In genomic region chr4:38381788-38382187, GRCh38 we compare ENCODE assay signal across 23 cellular contexts.
DNase-seq lines count a peak whose midpoint lies in the region; ATAC-seq, FAIRE-seq and TF ChIP-seq lines count a peak whose summit lies in the region.
"Had no signal": no experiment of that assay in that cellular context is flagged by ENCODE, and none has a peak within 500 bp of the region (broad histone marks: within the 10 kb centered on the region; RNA-seq: fewer than 3 reads in every experiment).

No MANE protein-coding gene starts in this region.

- TF ChIP-seq CTCF in Caco-2 (IDR thresholded peaks at IDR 0.05; ENCODE audit: insufficient read depth in 1 of 2, low read depth in 1 of 2, low read length in 1 of 2, severe bottlenecking in 1 of 2, unreplicated experiment in 1 of 2), result no peak

- H3K4me1 ChIP-seq in Caco-2, result peaks cover 14% of the 10 kb centered on the region
- H3K4me1 ChIP-seq in small intestine (ENCODE audit: control insufficient read depth in 2 of 2, insufficient read depth in 1 of 2, low read depth in 1 of 2, low read length in 1 of 2), result peaks cover 5 to 15% of the 10 kb centered on the region in 2 donors
- H3K4me1 ChIP-seq: prostate gland had no signal

- WGBS in small intestine, 3 donors, result 69 to 95% (median 86%) methylated on average over 6 of the region's 6 CpGs

- intact Hi-C loops in left cardiac atrium (cut with DNase I), result no loop called here
- intact Hi-C loops in sciatic nerve (cut with DNase I), result no loop called here
- intact Hi-C loops in Caco-2 (cut with micrococcal nuclease; ENCODE audit: unreplicated experiment), result no loop called here

- H3K36me3 ChIP-seq in Caco-2 (ENCODE audit: control insufficient read depth, insufficient read depth, low read length) (no peaks in the 10 kb centered on the region), small intestine (ENCODE audit: control insufficient read depth in 2 of 2, insufficient read depth in 2 of 2, low read length in 2 of 2) (no peaks in the 10 kb centered on the region)
- H3K36me3 ChIP-seq: prostate gland, suprapubic skin, uterus had no signal

- H3K9me3 Mint-ChIP-seq in Caco-2 (ENCODE audit: unreplicated experiment), result peaks cover 23% of the 10 kb centered on the region
- H3K9me3 Mint-ChIP-seq: activated B cell treated with CpG ODN at 0.5 μM for 24 hours; activated naive CD4-positive, alpha-beta T cell treated with anti-CD3 and anti-CD28 coated beads, Interleukin-2, amount 50 U/mL, for 24 hours; activated T-helper 1 cell treated with anti-CD3 and anti-CD28 coated beads, Interleukin-12 subunit alpha, Interleukin-12 subunit beta, Interleukin-2, Interleukin-4 antibody, amounts not matched to agents 30 ng/mL and 10 ng/mL and 1 ng/mL, durations not matched to agents 14 hours and 24 hours and 36 hours had no signal

- peak; percentile 37 to 83 for ATAC-seq in left cardiac atrium
- peak; percentile 52 for ATAC-seq in sciatic nerve
- ATAC-seq in GM19467 (IDR thresholded peaks at IDR 0.05; ENCODE audit: unreplicated experiment), result no peak
- ATAC-seq: body of pancreas had no signal

- POLR2A ChIA-PET in Caco-2 (lab: Charles Lee), result no interaction called here

- BruUV-seq in Caco-2 (replicated peaks; lab: Mats Ljungman, UMichigan), result no TSS peak

- peaks cover 7% of the 10 kb centered on the region for H3K4me1 Mint-ChIP-seq in Caco-2 (ENCODE audit: low read depth, unreplicated experiment)
- H3K4me1 Mint-ChIP-seq: activated B cell treated with CpG ODN at 0.5 μM for 24 hours had no signal

- H3K27ac Mint-ChIP-seq in Caco-2 (ENCODE audit: unreplicated experiment), result no peak overlapping the region
- H3K27ac Mint-ChIP-seq: activated B cell treated with CpG ODN at 0.5 μM for 24 hours; activated naive CD4-positive, alpha-beta T cell treated with anti-CD3 and anti-CD28 coated beads, Interleukin-2, amount 50 U/mL, for 24 hours; activated T-helper 1 cell treated with anti-CD3 and anti-CD28 coated beads, Interleukin-12 subunit alpha, Interleukin-12 subunit beta, Interleukin-2, Interleukin-4 antibody, amounts not matched to agents 30 ng/mL and 10 ng/mL and 1 ng/mL, durations not matched to agents 14 hours and 24 hours and 36 hours had no signal

- H3K4me3 ChIP-seq in Caco-2 (ENCODE audit: low read depth, low read length) (no peak overlapping the region), small intestine (ENCODE audit: low read depth in 1 of 2, low read length in 2 of 2) (no peak overlapping the region)
- H3K4me3 ChIP-seq: body of pancreas, prostate gland, skin epidermis, suprapubic skin, uterus had no signal

- DNase-seq in AG20443 (ENCODE audit: low spot score) (peak; percentile 38), cerebellar cortex (ENCODE audit: low spot score) (peak; percentile 7), left cardiac atrium (no peak), sciatic nerve (ENCODE audit: low spot score) (peak; percentile 70), Caco-2 (no peak), NCI-H1092 treated with DMSO at 0.1 percent for 48 hours (lab: John Stamatoyannopoulos, UW) (no peak), small intestine (no peak)
- DNase-seq: ACHN, activated B cell treated with CpG ODN at 0.5 μM for 24 hours, EL, IMR-90, NCI-H2029 treated with DMSO at 0.1 percent for 48 hours, SW 1271 had no signal

- no peak overlapping the region for H3K4me3 Mint-ChIP-seq in Caco-2 (ENCODE audit: unreplicated experiment)
- H3K4me3 Mint-ChIP-seq: activated B cell treated with CpG ODN at 0.5 μM for 24 hours; activated naive CD4-positive, alpha-beta T cell treated with anti-CD3 and anti-CD28 coated beads, Interleukin-2, amount 50 U/mL, for 24 hours; activated T-helper 1 cell treated with anti-CD3 and anti-CD28 coated beads, Interleukin-12 subunit alpha, Interleukin-12 subunit beta, Interleukin-2, Interleukin-4 antibody, amounts not matched to agents 30 ng/mL and 10 ng/mL and 1 ng/mL, durations not matched to agents 14 hours and 24 hours and 36 hours had no signal

- H3K36me3 Mint-ChIP-seq in Caco-2 (ENCODE audit: insufficient read depth, unreplicated experiment), result no peaks in the 10 kb centered on the region

- H3K9me3 ChIP-seq in Caco-2 (no peaks in the 10 kb centered on the region), small intestine (ENCODE audit: control insufficient read depth, low read depth) (no peaks in the 10 kb centered on the region)
- H3K9me3 ChIP-seq: body of pancreas, prostate gland, suprapubic skin, uterus had no signal

- H3K27me3 ChIP-seq in Caco-2 (replicated peaks; ENCODE audit: control insufficient read depth, insufficient read depth, low read length), result no peaks in the 10 kb centered on the region
- no peaks in the 10 kb centered on the region for H3K27me3 ChIP-seq in small intestine (ENCODE audit: control insufficient read depth in 2 of 2, insufficient read depth in 2 of 2, low read length in 2 of 2)
- H3K27me3 ChIP-seq: body of pancreas, suprapubic skin, uterus had no signal

- no peaks in the 10 kb centered on the region for H3K27me3 Mint-ChIP-seq in Caco-2 (ENCODE audit: insufficient read depth, unreplicated experiment)
- H3K27me3 Mint-ChIP-seq: activated naive CD4-positive, alpha-beta T cell treated with anti-CD3 and anti-CD28 coated beads, Interleukin-2, amount 50 U/mL, for 24 hours had no signal

- peak overlapping the region in 1 of 2 donors; percentile 32 for H3K27ac ChIP-seq in small intestine (ENCODE audit: low read depth in 1 of 2, low read length in 1 of 2)
- H3K27ac ChIP-seq: body of pancreas, prostate gland, suprapubic skin had no signal

- CTCF ChIA-PET in Caco-2 (lab: Charles Lee), result no interaction called here

- FAIRE-seq in small intestine (lab: Jason Lieb, UNC), result no peak
- FAIRE-seq: D721Med, GM19239 had no signal

Comparison
In these comparisons a context has a peak if more than half of its experiments do, and no peak if none do; other contexts are left out.
1. DNase-seq: peak in AG20443 (single experiment), cerebellar cortex (single experiment) and sciatic nerve (single experiment); none in left cardiac atrium (single experiment), Caco-2 (0 of 2), NCI-H1092 treated with DMSO at 0.1 percent for 48 hours (single experiment) and small intestine (single experiment).